ENCODE assay signal across 25 cellular contexts in genomic region chr7:36459236-36459960, GRCh38.
"Had no signal": no experiment of that assay in that cellular context is flagged by ENCODE, and none has a peak within 500 bp of the region (broad histone marks: within the 10 kb centered on the region; RNA-seq: fewer than 3 reads in every experiment).

No MANE protein-coding gene starts in this region.

- H3K4me3 Mint-ChIP-seq: memory B cell; naive thymus-derived CD4-positive, alpha-beta T cell; nephron; neural progenitor cell; stimulated activated naive CD8-positive, alpha-beta T cell treated with anti-CD3 and anti-CD28 coated beads, Interleukin-15, amount 100 ng/mL, for 72 hours had no signal

- DNase-seq: dermis blood vessel endothelial cell; effector memory CD4-positive, alpha-beta T cell; erythroblast; esophagus squamous epithelium; kidney; midbrain; naive thymus-derived CD4-positive, alpha-beta T cell; stimulated activated CD4-positive, alpha-beta T cell treated with anti-CD3 and anti-CD28 coated beads, Interleukin-12 subunit alpha, Interleukin-12 subunit beta, amount 100 ng/mL, for 4 hours; stimulated activated CD4-positive, alpha-beta T cell treated with anti-CD3 and anti-CD28 coated beads, Interleukin-1b, Interleukin-23, amount 100 ng/mL, for 48 hours; stimulated activated CD4-positive, alpha-beta T cell treated with anti-CD3 and anti-CD28 coated beads, Interleukin-4, amount 100 ng/mL, for 1 hour; stimulated activated CD8-positive, alpha-beta memory T cell treated with anti-CD3 and anti-CD28 coated beads, Interleukin-4, amount 100 ng/mL, for 48 hours; stimulated activated naive CD4-positive, alpha-beta T cell; stimulated activated naive CD8-positive, alpha-beta T cell treated with anti-CD3 and anti-CD28 coated beads, Interleukin-15, amount 100 ng/mL, for 72 hours; transverse colon had no signal

- H3K9me3 ChIP-seq: esophagus squamous epithelium, suprapubic skin, transverse colon had no signal

- H3K4me1 Mint-ChIP-seq: memory B cell; naive thymus-derived CD4-positive, alpha-beta T cell; nephron; neural progenitor cell; stimulated activated naive CD8-positive, alpha-beta T cell treated with anti-CD3 and anti-CD28 coated beads, Interleukin-15, amount 100 ng/mL, for 72 hours had no signal

- H3K27me3 Mint-ChIP-seq: progenitor cell of endocrine pancreas; stimulated activated naive CD8-positive, alpha-beta T cell treated with anti-CD3 and anti-CD28 coated beads, Interleukin-15, amount 100 ng/mL, for 72 hours had no signal

- H3K36me3 ChIP-seq: esophagus squamous epithelium, neural progenitor cell, suprapubic skin, transverse colon had no signal

- H2AFZ ChIP-seq: neural progenitor cell, parathyroid adenoma had no signal

- H3K36me3 Mint-ChIP-seq: memory B cell; naive thymus-derived CD4-positive, alpha-beta T cell had no signal

- H3K27ac ChIP-seq: coronary artery, esophagus squamous epithelium, neural progenitor cell, parathyroid adenoma, suprapubic skin, transverse colon had no signal

- H3K4me1 ChIP-seq: esophagus squamous epithelium, neural progenitor cell, parathyroid adenoma, suprapubic skin, transverse colon had no signal

- ATAC-seq: left lobe of liver; naive thymus-derived CD4-positive, alpha-beta T cell; sciatic nerve; stimulated activated naive CD8-positive, alpha-beta T cell treated with anti-CD3 and anti-CD28 coated beads, Interleukin-15, amount 100 ng/mL, for 72 hours had no signal

- H3K9ac ChIP-seq: neural progenitor cell, parathyroid adenoma had no signal

- H3K4me2 ChIP-seq: neural progenitor cell, smooth muscle cell had no signal

- H3K4me3 ChIP-seq: coronary artery, esophagus squamous epithelium, lung, neural progenitor cell, smooth muscle cell, suprapubic skin, transverse colon had no signal

- H3K27ac Mint-ChIP-seq: memory B cell; naive thymus-derived CD4-positive, alpha-beta T cell; nephron; neural progenitor cell; progenitor cell of endocrine pancreas; stimulated activated naive CD8-positive, alpha-beta T cell treated with anti-CD3 and anti-CD28 coated beads, Interleukin-15, amount 100 ng/mL, for 72 hours had no signal

- H3K79me2 ChIP-seq: parathyroid adenoma had no signal

- H3K27me3 ChIP-seq: esophagus squamous epithelium, neural progenitor cell, suprapubic skin, transverse colon had no signal

- H3K9me3 Mint-ChIP-seq: memory B cell; naive thymus-derived CD4-positive, alpha-beta T cell; nephron; neural progenitor cell; stimulated activated naive CD8-positive, alpha-beta T cell treated with anti-CD3 and anti-CD28 coated beads, Interleukin-15, amount 100 ng/mL, for 72 hours had no signal
